8 cellular contexts compared by ENCODE assay signal in genomic region chr19:2618611-2619010, GRCh38.
DNase-seq lines count a peak whose midpoint lies in the region; ATAC-seq, FAIRE-seq and TF ChIP-seq lines count a peak whose summit lies in the region.

No MANE protein-coding gene starts in this region.

- H3K4me2 ChIP-seq in PC-9 = peak overlapping the region; percentile 73

- CTCF ChIA-PET in CD4-positive, alpha-beta memory T cell (lab: Charles Lee; ENCODE audit: partially characterized antibody) = interaction anchor here (1.0 to 8.6 kb wide), 8 partner anchors 8 to 146 kb away, joined by 3 to 116 read pairs (median 6); partner anchors contain the start of gene GADD45B
- CTCF ChIA-PET in PC-9 (lab: Charles Lee) = interaction anchor here (0.5 kb wide), 1 partner anchor 460 kb away, joined by 4 read pairs; no protein-coding TSS in a partner anchor

- H3K4me1 ChIP-seq in CD4-positive, alpha-beta memory T cell (ENCODE audit: insufficient read depth, low read length) = peaks cover 70% of the 10 kb centered on the region
- peaks cover 16% of the 10 kb centered on the region for H3K4me1 ChIP-seq in PC-9 (replicated peaks; ENCODE audit: insufficient read depth)
- H3K4me1 ChIP-seq in kidney (ENCODE audit: control insufficient read depth in 1 of 2, insufficient read depth in 1 of 2, low read depth in 1 of 2, low read length in 2 of 2) = peaks cover 0 to 12% of the 10 kb centered on the region in 2 donors

- peak; percentile 51 to 84 (median 59) for DNase-seq in CD4-positive, alpha-beta memory T cell
- DNase-seq in PC-9 = peak; percentile 67 to 70
- peak; percentile 36 for DNase-seq in activated T-helper 1 cell treated with anti-CD3 and anti-CD28 coated beads, Interleukin-12 subunit alpha, Interleukin-12 subunit beta, Interleukin-2, Interleukin-4 antibody, amounts not matched to agents 30 ng/mL and 10 ng/mL and 1 ng/mL, durations not matched to agents 14 hours and 24 hours and 36 hours (ENCODE audit: low spot score)
- peak; percentile 82 for DNase-seq in kidney
- peak; percentile 59 for DNase-seq in stimulated activated CD8-positive, alpha-beta memory T cell treated with anti-CD3 and anti-CD28 coated beads, Interleukin-7, amount 100 ng/mL, for 24 hours (ENCODE audit: low read depth)
- DNase-seq in dorsolateral prefrontal cortex = no peak
- DNase-seq in AG20443 (ENCODE audit: low spot score) = no peak

- peaks cover 20% of the 10 kb centered on the region; the same call in 1 of the 2 replicates for H3F3A ChIP-seq in PC-9 (ENCODE audit: insufficient read depth, low read depth)

- H3K27ac Mint-ChIP-seq in CD4-positive, alpha-beta memory T cell = peak overlapping the region; percentile 89 to 96 (median 93)
- peak overlapping the region; percentile 96 for H3K27ac Mint-ChIP-seq in activated T-helper 1 cell treated with anti-CD3 and anti-CD28 coated beads, Interleukin-12 subunit alpha, Interleukin-12 subunit beta, Interleukin-2, Interleukin-4 antibody, amounts not matched to agents 30 ng/mL and 10 ng/mL and 1 ng/mL, durations not matched to agents 14 hours and 24 hours and 36 hours

- H3K9me3 ChIP-seq in CD4-positive, alpha-beta memory T cell (ENCODE audit: control insufficient read depth in 1 of 2, low read length in 2 of 2) = no peaks in the 10 kb centered on the region
- H3K9me3 ChIP-seq in PC-9 (ENCODE audit: insufficient read depth, low read depth) (no peaks in the 10 kb centered on the region), kidney (ENCODE audit: control insufficient read depth in 1 of 2, low read length in 2 of 2) (no peaks in the 10 kb centered on the region)

- peaks cover 40 to 69% (median 54%) of the 10 kb centered on the region in 4 donors for H3K4me1 Mint-ChIP-seq in CD4-positive, alpha-beta memory T cell
- H3K4me1 Mint-ChIP-seq in activated T-helper 1 cell treated with anti-CD3 and anti-CD28 coated beads, Interleukin-12 subunit alpha, Interleukin-12 subunit beta, Interleukin-2, Interleukin-4 antibody, amounts not matched to agents 30 ng/mL and 10 ng/mL and 1 ng/mL, durations not matched to agents 14 hours and 24 hours and 36 hours (ENCODE audit: low read depth) = peaks cover 64% of the 10 kb centered on the region

- no peak for ATAC-seq in HG03159 (IDR thresholded peaks at IDR 0.05; ENCODE audit: unreplicated experiment)

- H3K27ac ChIP-seq in CD4-positive, alpha-beta memory T cell (ENCODE audit: low read depth, low read length) = peak overlapping the region; percentile 57
- peak overlapping the region; percentile 69 for H3K27ac ChIP-seq in PC-9
- no peak overlapping the region for H3K27ac ChIP-seq in kidney (ENCODE audit: low read depth in 2 of 2, low read length in 2 of 2)
- H3K27ac ChIP-seq in dorsolateral prefrontal cortex = peak overlapping the region in 27 of 59 donors; percentile 2 to 79 (median 40)

- no peak for FAIRE-seq in kidney (lab: Jason Lieb, UNC)

- peak overlapping the region; percentile 66 to 90 (median 80) for H3K4me3 Mint-ChIP-seq in CD4-positive, alpha-beta memory T cell
- peak overlapping the region; percentile 63 for H3K4me3 Mint-ChIP-seq in activated T-helper 1 cell treated with anti-CD3 and anti-CD28 coated beads, Interleukin-12 subunit alpha, Interleukin-12 subunit beta, Interleukin-2, Interleukin-4 antibody, amounts not matched to agents 30 ng/mL and 10 ng/mL and 1 ng/mL, durations not matched to agents 14 hours and 24 hours and 36 hours

- H3K9ac ChIP-seq in kidney (ENCODE audit: low read length in 2 of 2) = no peak overlapping the region

- H4K20me1 ChIP-seq in PC-9 (ENCODE audit: insufficient read depth) = no peaks in the 10 kb centered on the region

- POLR2A ChIA-PET in CD4-positive, alpha-beta memory T cell (lab: Charles Lee; ENCODE audit: partially characterized antibody) = interaction anchor here (0.5 to 8.4 kb wide), 13 partner anchors 10 to 1369 kb away, joined by 3 to 231 read pairs (median 4); partner anchors contain the start of gene GADD45B
- POLR2A ChIA-PET in PC-9 (lab: Charles Lee; ENCODE audit: unreplicated experiment) = interaction anchor here (0.6 to 0.9 kb wide), 5 partner anchors 40 to 149 kb away, joined by 4 to 6 read pairs (median 5); no protein-coding TSS in a partner anchor

- no TSS peak for BruUV-seq in PC-9 (replicated peaks; lab: Mats Ljungman, UMichigan)

- intact Hi-C loops in CD4-positive, alpha-beta memory T cell (cut with micrococcal nuclease) = no loop called here
- intact Hi-C loops in PC-9 (cut with micrococcal nuclease; ENCODE audit: unreplicated experiment) = loop anchor here (10.0 kb wide), 1 partner anchor 694 kb away; no protein-coding TSS in a partner anchor
- intact Hi-C loops in activated T-helper 1 cell treated with anti-CD3 and anti-CD28 coated beads, Interleukin-12 subunit alpha, Interleukin-12 subunit beta, Interleukin-2, Interleukin-4 antibody, amounts not matched to agents 30 ng/mL and 10 ng/mL and 1 ng/mL, durations not matched to agents 14 hours and 24 hours and 36 hours (cut with micrococcal nuclease) = loop anchor here (10.0 kb wide), 2 partner anchors 344 to 464 kb away; partner anchors contain the start of gene AP3D1
- intact Hi-C loops in kidney (cut with DNase I) = no loop called here
- intact Hi-C loops in dorsolateral prefrontal cortex (cut with DNase I) = no loop called here

- no peak for TF ChIP-seq CTCF in PC-9 (conservative IDR thresholded peaks at IDR 0.05)
- no peak for TF ChIP-seq CTCF in kidney (IDR thresholded peaks at IDR 0.05; ENCODE audit: borderline replicate concordance, extremely low read depth, insufficient read depth)
- TF ChIP-seq CTCF in dorsolateral prefrontal cortex (IDR thresholded peaks at IDR 0.05 in 54 of 56, conservative IDR thresholded peaks at IDR 0.05 in 2 of 56; ENCODE audit: low read depth in 1 of 56, partially characterized antibody in 56 of 56) = no peak

- H3K27me3 Mint-ChIP-seq in CD4-positive, alpha-beta memory T cell = no peaks in the 10 kb centered on the region
- H3K27me3 Mint-ChIP-seq in activated T-helper 1 cell treated with anti-CD3 and anti-CD28 coated beads, Interleukin-12 subunit alpha, Interleukin-12 subunit beta, Interleukin-2, Interleukin-4 antibody, amounts not matched to agents 30 ng/mL and 10 ng/mL and 1 ng/mL, durations not matched to agents 14 hours and 24 hours and 36 hours (ENCODE audit: insufficient read depth) = peaks cover 2% of the 10 kb centered on the region

- no peak overlapping the region for H2AFZ ChIP-seq in PC-9

- H3K9me2 ChIP-seq in PC-9 (ENCODE audit: insufficient read depth) = no peaks in the 10 kb centered on the region

- H3K79me2 ChIP-seq in PC-9 (ENCODE audit: low read depth) = no peaks in the 10 kb centered on the region

- H3K36me3 ChIP-seq in CD4-positive, alpha-beta memory T cell (ENCODE audit: insufficient read depth, low read length) = no peaks in the 10 kb centered on the region
- no peaks in the 10 kb centered on the region for H3K36me3 ChIP-seq in PC-9 (ENCODE audit: low read depth)
- no peaks in the 10 kb centered on the region for H3K36me3 ChIP-seq in kidney (ENCODE audit: control insufficient read depth in 1 of 2, insufficient read depth in 2 of 2, low read length in 2 of 2)

- H3K4me3 ChIP-seq in CD4-positive, alpha-beta memory T cell (ENCODE audit: low read length in 2 of 2) = peak overlapping the region; percentile 8 to 29
- H3K4me3 ChIP-seq in PC-9 = no peak overlapping the region
- no peak overlapping the region for H3K4me3 ChIP-seq in kidney (ENCODE audit: low read length in 2 of 2)
- no peak overlapping the region for H3K4me3 ChIP-seq in dorsolateral prefrontal cortex

- no peaks in the 10 kb centered on the region for H3K36me3 Mint-ChIP-seq in CD4-positive, alpha-beta memory T cell
- H3K36me3 Mint-ChIP-seq in activated T-helper 1 cell treated with anti-CD3 and anti-CD28 coated beads, Interleukin-12 subunit alpha, Interleukin-12 subunit beta, Interleukin-2, Interleukin-4 antibody, amounts not matched to agents 30 ng/mL and 10 ng/mL and 1 ng/mL, durations not matched to agents 14 hours and 24 hours and 36 hours (ENCODE audit: low read depth) = peaks cover 6% of the 10 kb centered on the region

- H3K9me3 Mint-ChIP-seq in CD4-positive, alpha-beta memory T cell = no peaks in the 10 kb centered on the region
- peaks cover 3% of the 10 kb centered on the region for H3K9me3 Mint-ChIP-seq in activated T-helper 1 cell treated with anti-CD3 and anti-CD28 coated beads, Interleukin-12 subunit alpha, Interleukin-12 subunit beta, Interleukin-2, Interleukin-4 antibody, amounts not matched to agents 30 ng/mL and 10 ng/mL and 1 ng/mL, durations not matched to agents 14 hours and 24 hours and 36 hours

- H3K27me3 ChIP-seq in CD4-positive, alpha-beta memory T cell (ENCODE audit: insufficient read depth, low read length) = no peaks in the 10 kb centered on the region
- H3K27me3 ChIP-seq in PC-9 (ENCODE audit: insufficient read depth, low read depth) = no peaks in the 10 kb centered on the region
- no peaks in the 10 kb centered on the region for H3K27me3 ChIP-seq in dorsolateral prefrontal cortex

Comparison
In these comparisons a context has a peak if more than half of its experiments do, and no peak if none do; other contexts are left out.
1. DNase-seq: peak in CD4-positive, alpha-beta memory T cell (5 of 5), PC-9 (2 of 2), activated T-helper 1 cell treated with anti-CD3 and anti-CD28 coated beads, Interleukin-12 subunit alpha, Interleukin-12 subunit beta, Interleukin-2, Interleukin-4 antibody, amounts not matched to agents 30 ng/mL and 10 ng/mL and 1 ng/mL, durations not matched to agents 14 hours and 24 hours and 36 hours (single experiment), kidney (single experiment) and stimulated activated CD8-positive, alpha-beta memory T cell treated with anti-CD3 and anti-CD28 coated beads, Interleukin-7, amount 100 ng/mL, for 24 hours (single experiment); none in dorsolateral prefrontal cortex (0 of 10) and AG20443 (single experiment).
2. H3K27ac ChIP-seq: peak in CD4-positive, alpha-beta memory T cell (single experiment) and PC-9 (single experiment); none in kidney (0 of 2).
3. H3K4me3 ChIP-seq: peak in CD4-positive, alpha-beta memory T cell (2 of 2); none in PC-9 (single experiment), kidney (0 of 2) and dorsolateral prefrontal cortex (0 of 59).
4. intact Hi-C loops: an anchor here in PC-9 (10.0 kb wide) and activated T-helper 1 cell treated with anti-CD3 and anti-CD28 coated beads, Interleukin-12 subunit alpha, Interleukin-12 subunit beta, Interleukin-2, Interleukin-4 antibody, amounts not matched to agents 30 ng/mL and 10 ng/mL and 1 ng/mL, durations not matched to agents 14 hours and 24 hours and 36 hours (10.0 kb wide); none called in CD4-positive, alpha-beta memory T cell, kidney and dorsolateral prefrontal cortex.